In genomic region chr5:150114102-150114641, GRCh38 we compare ENCODE assay signal across 18 cellular contexts. TPM values are rescaled to one million over a fixed set of nuclear protein-coding genes. Genes with fewer than 3 reads are reported as not detected.
A peak's percentile ranks its signal among the peaks of the same experiment; 100 is the strongest.
DNase-seq lines count a peak whose midpoint lies in the region; ATAC-seq and TF ChIP-seq lines count a peak whose summit lies in the region.
"Had no signal": no experiment of that assay in that cellular context is flagged by ENCODE, and none has a peak within 500 bp of the region (broad histone marks: within the 10 kb centered on the region; RNA-seq: fewer than 3 reads in every experiment).

No MANE protein-coding gene starts in this region.

- no peaks in the 10 kb centered on the region for H3K27me3 ChIP-seq in brain microvascular endothelial cell (replicated peaks)

- DNase-seq in AG10803 (ENCODE audit: low read depth): no peak
- DNase-seq in ELF-1 (ENCODE audit: low read depth, low spot score): peak; percentile 22
- DNase-seq in brain microvascular endothelial cell: no peak
- DNase-seq in mucosa of gallbladder (ENCODE audit: low spot score): peak; percentile 9
- no peak for DNase-seq in DMS53 treated with DMSO at 0.1 percent for 48 hours (lab: John Stamatoyannopoulos, UW; ENCODE audit: unreplicated experiment)
- DNase-seq in natural killer cell treated with Interleukin-12 subunit alpha and Interleukin-12 subunit beta and Interleukin-15 and Interleukin-18, amount 100 ng/mL, for 72 hours (ENCODE audit: low spot score): no peak
- DNase-seq in nucleus accumbens (lab: John Stamatoyannopoulos, UW): no peak
- DNase-seq: activated naive CD4-positive, alpha-beta T cell treated with anti-CD3 and anti-CD28 coated beads for 36 hours; DMS79; effector CD4-positive, alpha-beta T cell; NCI-H2081 treated with DMSO at 0.1 percent for 48 hours; NCI-H69; T-helper 1 cell had no signal

- H3K4me3 ChIP-seq in AG10803 (ENCODE audit: low read length) (no peak overlapping the region), brain microvascular endothelial cell (ENCODE audit: low read depth, low read length) (no peak overlapping the region)

- peaks cover 51% of the 10 kb centered on the region for H3K36me3 ChIP-seq in brain microvascular endothelial cell (replicated peaks)

- H3K27ac ChIP-seq in brain microvascular endothelial cell: no peak overlapping the region
- H3K27ac ChIP-seq: VCaP had no signal

- no peak overlapping the region for H3K4me3 Mint-ChIP-seq in natural killer cell treated with Interleukin-12 subunit alpha and Interleukin-12 subunit beta and Interleukin-15 and Interleukin-18, amount 100 ng/mL, for 72 hours
- H3K4me3 Mint-ChIP-seq: activated naive CD4-positive, alpha-beta T cell treated with anti-CD3 and anti-CD28 coated beads for 36 hours; naive thymus-derived CD8-positive, alpha-beta T cell had no signal

- H3K9me3 Mint-ChIP-seq in natural killer cell treated with Interleukin-12 subunit alpha and Interleukin-12 subunit beta and Interleukin-15 and Interleukin-18, amount 100 ng/mL, for 72 hours: no peaks in the 10 kb centered on the region
- H3K9me3 Mint-ChIP-seq: activated naive CD4-positive, alpha-beta T cell treated with anti-CD3 and anti-CD28 coated beads for 36 hours had no signal

- ATAC-seq in natural killer cell treated with Interleukin-12 subunit alpha and Interleukin-12 subunit beta and Interleukin-15 and Interleukin-18, amount 100 ng/mL, for 72 hours: no peak
- ATAC-seq in HG03457 (IDR thresholded peaks at IDR 0.05; ENCODE audit: unreplicated experiment): no peak
- ATAC-seq: naive thymus-derived CD8-positive, alpha-beta T cell had no signal

- H3K27me3 Mint-ChIP-seq in natural killer cell treated with Interleukin-12 subunit alpha and Interleukin-12 subunit beta and Interleukin-15 and Interleukin-18, amount 100 ng/mL, for 72 hours: peaks cover 0 to 14% of the 10 kb centered on the region in 2 donors

- in situ Hi-C loops in brain microvascular endothelial cell (cut with HindIII; ENCODE audit: low pct_ligation_motif_present, low sequenced_read_pairs): no loop called here

- H3K27ac Mint-ChIP-seq in natural killer cell treated with Interleukin-12 subunit alpha and Interleukin-12 subunit beta and Interleukin-15 and Interleukin-18, amount 100 ng/mL, for 72 hours: no peak overlapping the region
- H3K27ac Mint-ChIP-seq: activated naive CD4-positive, alpha-beta T cell treated with anti-CD3 and anti-CD28 coated beads for 36 hours; naive thymus-derived CD8-positive, alpha-beta T cell had no signal

- TF ChIP-seq CTCF in AG10803 (conservative IDR thresholded peaks at IDR 0.05; ENCODE audit: low read length) (peak; percentile 19; the same call in 1 of the 2 replicates), brain microvascular endothelial cell (IDR thresholded peaks at IDR 0.05; ENCODE audit: low read depth, low read length, missing control alignments) (peak; percentile 25)

- H3K36me3 Mint-ChIP-seq in natural killer cell treated with Interleukin-12 subunit alpha and Interleukin-12 subunit beta and Interleukin-15 and Interleukin-18, amount 100 ng/mL, for 72 hours: no peaks in the 10 kb centered on the region
- H3K36me3 Mint-ChIP-seq: naive thymus-derived CD8-positive, alpha-beta T cell had no signal

- H3K4me1 Mint-ChIP-seq in natural killer cell treated with Interleukin-12 subunit alpha and Interleukin-12 subunit beta and Interleukin-15 and Interleukin-18, amount 100 ng/mL, for 72 hours (ENCODE audit: low read depth in 2 of 2): peaks cover 4 to 12% of the 10 kb centered on the region in 2 donors
- H3K4me1 Mint-ChIP-seq: naive thymus-derived CD8-positive, alpha-beta T cell had no signal

RNA-seq across cellular contexts. Expression of gene CSF1R, which starts 27.8 kb away (rescaled TPM):
- total RNA-seq in mucosa of gallbladder: 91.9 TPM
- 1 to 10 TPM in 1 of 2 donors, not detected in 1; 1.4 TPM for total RNA-seq in natural killer cell treated with Interleukin-12 subunit alpha and Interleukin-12 subunit beta and Interleukin-15 and Interleukin-18, amount 100 ng/mL, for 72 hours
- total RNA-seq: bronchial epithelial cell had no signal

RNA-seq across cellular contexts. Expression of gene PDGFRB, which starts 41.5 kb away (rescaled TPM):
- 97.8 TPM for total RNA-seq in mucosa of gallbladder
- total RNA-seq in natural killer cell treated with Interleukin-12 subunit alpha and Interleukin-12 subunit beta and Interleukin-15 and Interleukin-18, amount 100 ng/mL, for 72 hours: 1 to 10 TPM; 4.4 to 9.0 TPM

RNA-seq across cellular contexts. Expression of gene CDX1, which starts 52.4 kb away (rescaled TPM):
- 0.29 TPM for total RNA-seq in mucosa of gallbladder
- total RNA-seq in natural killer cell treated with Interleukin-12 subunit alpha and Interleukin-12 subunit beta and Interleukin-15 and Interleukin-18, amount 100 ng/mL, for 72 hours: not detected
- total RNA-seq: activated naive CD4-positive, alpha-beta T cell treated with anti-CD3 and anti-CD28 coated beads for 36 hours; bronchial epithelial cell; liver; naive thymus-derived CD8-positive, alpha-beta T cell had no signal

Comparison
In these comparisons a context has a peak if more than half of its experiments do, and no peak if none do; other contexts are left out.
1. DNase-seq: peak in ELF-1 (single experiment) and mucosa of gallbladder (single experiment); none in AG10803 (single experiment), brain microvascular endothelial cell (single experiment), DMS53 treated with DMSO at 0.1 percent for 48 hours (single experiment), natural killer cell treated with Interleukin-12 subunit alpha and Interleukin-12 subunit beta and Interleukin-15 and Interleukin-18, amount 100 ng/mL, for 72 hours (single experiment) and nucleus accumbens (0 of 56).
2. RNA of gene CSF1R, which starts 27.8 kb away (total RNA-seq): 91.9 TPM in mucosa of gallbladder (single experiment); 1.4 TPM in natural killer cell treated with Interleukin-12 subunit alpha and Interleukin-12 subunit beta and Interleukin-15 and Interleukin-18, amount 100 ng/mL, for 72 hours; every median in the first group is over 10 times any median in the second.